Comparison of ENCODE assay signal across 14 cellular contexts in genomic region chr16:49462356-49462988, GRCh38.
A peak's percentile ranks its signal among the peaks of the same experiment; 100 is the strongest.
DNase-seq lines count a peak whose midpoint lies in the region; ATAC-seq and TF ChIP-seq lines count a peak whose summit lies in the region.
"Had no signal": no experiment of that assay in that cellular context is flagged by ENCODE, and none has a peak within 500 bp of the region (broad histone marks: within the 10 kb centered on the region; RNA-seq: fewer than 3 reads in every experiment).

No MANE protein-coding gene starts in this region.

- TF ChIP-seq CTCF in CD4-positive, alpha-beta T cell (IDR thresholded peaks at IDR 0.05) = no peak
- TF ChIP-seq CTCF in GM10266 (IDR thresholded peaks at IDR 0.05; ENCODE audit: control insufficient read depth, insufficient read depth, low read depth, missing control alignments) = no peak

- H3K4me1 Mint-ChIP-seq in T-helper 1 cell treated with Interleukin-12 subunit alpha and Interleukin-12 subunit beta and Interleukin-4 antibody, amounts not matched to agents 30 μg/mL and 1 μg/mL, for 36 hours (ENCODE audit: low read depth) = peaks cover 32% of the 10 kb centered on the region
- peaks cover 71% of the 10 kb centered on the region for H3K4me1 Mint-ChIP-seq in CD4-positive, alpha-beta T cell (ENCODE audit: low read depth)
- H3K4me1 Mint-ChIP-seq in T-cell = peaks cover 48 to 72% (median 50%) of the 10 kb centered on the region in 3 donors

- intact Hi-C loops in CD4-positive, alpha-beta T cell (cut with DNase I, micrococcal nuclease) = no loop called here

- H3K4me3 Mint-ChIP-seq in T-helper 1 cell treated with Interleukin-12 subunit alpha and Interleukin-12 subunit beta and Interleukin-4 antibody, amounts not matched to agents 30 μg/mL and 1 μg/mL, for 36 hours = peak overlapping the region; percentile 53
- peak overlapping the region; percentile 46 for H3K4me3 Mint-ChIP-seq in CD4-positive, alpha-beta T cell
- H3K4me3 Mint-ChIP-seq in T-cell = peak overlapping the region; percentile 4 to 63 (median 32)
- H3K4me3 Mint-ChIP-seq: WTC11 had no signal

- H3K27ac Mint-ChIP-seq in T-helper 1 cell treated with Interleukin-12 subunit alpha and Interleukin-12 subunit beta and Interleukin-4 antibody, amounts not matched to agents 30 μg/mL and 1 μg/mL, for 36 hours = peak overlapping the region; percentile 72
- H3K27ac Mint-ChIP-seq in CD4-positive, alpha-beta T cell = peak overlapping the region; percentile 92
- peak overlapping the region; percentile 91 to 92 for H3K27ac Mint-ChIP-seq in T-cell
- H3K27ac Mint-ChIP-seq: WTC11 had no signal

- H3K36me3 Mint-ChIP-seq in T-helper 1 cell treated with Interleukin-12 subunit alpha and Interleukin-12 subunit beta and Interleukin-4 antibody, amounts not matched to agents 30 μg/mL and 1 μg/mL, for 36 hours (ENCODE audit: low read depth) = peaks cover 4% of the 10 kb centered on the region
- no peaks in the 10 kb centered on the region for H3K36me3 Mint-ChIP-seq in CD4-positive, alpha-beta T cell (ENCODE audit: low read depth)
- H3K36me3 Mint-ChIP-seq in T-cell = no peaks in the 10 kb centered on the region
- H3K36me3 Mint-ChIP-seq: WTC11 had no signal

- H3K27me3 Mint-ChIP-seq in T-helper 1 cell treated with Interleukin-12 subunit alpha and Interleukin-12 subunit beta and Interleukin-4 antibody, amounts not matched to agents 30 μg/mL and 1 μg/mL, for 36 hours (ENCODE audit: low read depth) = peaks cover 19% of the 10 kb centered on the region
- H3K27me3 Mint-ChIP-seq in CD4-positive, alpha-beta T cell = no peaks in the 10 kb centered on the region
- H3K27me3 Mint-ChIP-seq in T-cell = no peaks in the 10 kb centered on the region

- no peaks in the 10 kb centered on the region for H3K27me3 ChIP-seq in CD4-positive, alpha-beta T cell (ENCODE audit: control insufficient read depth, insufficient read depth, low read length)
- H3K27me3 ChIP-seq: colonic mucosa had no signal

- peak overlapping the region; percentile 75 for H3K27ac ChIP-seq in CD4-positive, alpha-beta T cell (ENCODE audit: low read depth, low read length)
- H3K27ac ChIP-seq: A549, colonic mucosa, gastroesophageal sphincter, psoas muscle had no signal

- ATAC-seq in CD4-positive, alpha-beta T cell (ENCODE audit: poor library complexity) = peak; percentile 22
- ATAC-seq in T-cell (replicated peaks in 1 of 4) = peak in 2 of 4 experiments; percentile 12 to 42
- ATAC-seq: A549, gastroesophageal sphincter, psoas muscle, WTC11 had no signal

- CTCF ChIA-PET in CD4-positive, alpha-beta T cell (lab: Charles Lee) = interaction anchor here (2.5 kb wide), 1 partner anchor 30 kb away, joined by 5 read pairs; no protein-coding TSS in a partner anchor
- CTCF ChIA-PET in T-cell (lab: Charles Lee) = no interaction called here

- POLR2A ChIA-PET in CD4-positive, alpha-beta T cell (lab: Charles Lee) = interaction anchor here (1.0 kb wide), 1 partner anchor 24 kb away, joined by 3 read pairs; no protein-coding TSS in a partner anchor
- POLR2A ChIA-PET in T-cell (lab: Charles Lee) = no interaction called here

- DNase-seq in T-helper 1 cell = no peak
- DNase-seq in CD4-positive, alpha-beta T cell = peak in 1 of 10 experiments; percentile 31
- DNase-seq in T-cell = peak in 2 of 34 experiments; percentile 5 to 20
- DNase-seq in islet precursor cell = peak; percentile 40
- no peak for DNase-seq in occipital lobe (lab: John Stamatoyannopoulos, UW)
- no peak for DNase-seq in activated gamma-delta T cell (lab: John Stamatoyannopoulos, UW)
- no peak for DNase-seq in GM10266 (ENCODE audit: extremely low spot score)
- DNase-seq: stimulated activated naive CD4-positive, alpha-beta T cell treated with Interleukin-2 at 50 U/mL for 16 hours had no signal

- H3K9me3 ChIP-seq in CD4-positive, alpha-beta T cell (ENCODE audit: control insufficient read depth, low read length) = no peaks in the 10 kb centered on the region
- H3K9me3 ChIP-seq: A549, colonic mucosa, gastroesophageal sphincter, psoas muscle had no signal

- no peaks in the 10 kb centered on the region for H3K9me3 Mint-ChIP-seq in T-helper 1 cell treated with Interleukin-12 subunit alpha and Interleukin-12 subunit beta and Interleukin-4 antibody, amounts not matched to agents 30 μg/mL and 1 μg/mL, for 36 hours
- H3K9me3 Mint-ChIP-seq in CD4-positive, alpha-beta T cell = no peaks in the 10 kb centered on the region
- no peaks in the 10 kb centered on the region for H3K9me3 Mint-ChIP-seq in T-cell
- H3K9me3 Mint-ChIP-seq: WTC11 had no signal
